Comparison of ENCODE assay signal across 30 cellular contexts in genomic region chr6:105633814-105634213, GRCh38.
"Had no signal": no experiment of that assay in that cellular context is flagged by ENCODE, and none has a peak within 500 bp of the region (broad histone marks: within the 10 kb centered on the region; RNA-seq: fewer than 3 reads in every experiment).

No MANE protein-coding gene starts in this region.

- H3K4me1 ChIP-seq: left lung, lower lobe of right lung, pancreas, prostate gland, stomach, testis, thyroid gland, transverse colon, upper lobe of left lung, vagina had no signal

- H3K27ac ChIP-seq: left lung, lower lobe of right lung, pancreas, prostate gland, skin epidermis, stomach, testis, thyroid gland, transverse colon, upper lobe of left lung, vagina had no signal

- H3K4me3 Mint-ChIP-seq: naive thymus-derived CD8-positive, alpha-beta T cell; nephron; neural crest cell had no signal

- DNase-seq: hypothalamus; immature natural killer cell; kidney; left colon; left lung; lower lobe of right lung; mammary epithelial cell; mesenchymal stem cell; naive thymus-derived CD8-positive, alpha-beta T cell; nucleus accumbens; pancreas; posterior cingulate gyrus; retina; right cardiac atrium; stimulated activated CD4-positive, alpha-beta T cell treated with anti-CD3 and anti-CD28 coated beads, Interleukin-12 subunit alpha, Interleukin-12 subunit beta, amount 100 ng/mL, for 4 hours; stimulated activated CD4-positive, alpha-beta T cell treated with anti-CD3 and anti-CD28 coated beads, Interleukin-15, amount 100 ng/mL, for 24 hours; stimulated activated CD4-positive, alpha-beta T cell treated with anti-CD3 and anti-CD28 coated beads, Interleukin-2, amount 100 ng/mL, for 24 hours; stimulated activated CD4-positive, alpha-beta T cell treated with anti-CD3 and anti-CD28 coated beads, Interleukin-4, amount 100 ng/mL, for 1 hour; stimulated activated naive CD4-positive, alpha-beta T cell; stomach; testis; thyroid gland; transverse colon; upper lobe of left lung had no signal

- H3K4me3 ChIP-seq: left lung, lower lobe of right lung, pancreas, prostate gland, skin epidermis, stomach, testis, thyroid gland, transverse colon, upper lobe of left lung, vagina had no signal

- ATAC-seq: left colon; left lung; lower lobe of right lung; naive thymus-derived CD8-positive, alpha-beta T cell; pancreas; right cardiac atrium; sciatic nerve had no signal

- H3K9me3 ChIP-seq: left lung, lower lobe of right lung, pancreas, prostate gland, testis, thyroid gland, transverse colon, upper lobe of left lung, vagina had no signal

- H3K27me3 ChIP-seq: left lung, stomach, testis, thyroid gland, transverse colon, upper lobe of left lung, vagina had no signal

- H3K36me3 ChIP-seq: left lung, lower lobe of right lung, pancreas, prostate gland, stomach, thyroid gland, transverse colon, upper lobe of left lung, vagina had no signal

- H3K4me1 Mint-ChIP-seq: naive thymus-derived CD8-positive, alpha-beta T cell; nephron; neural crest cell had no signal

- H3K27ac Mint-ChIP-seq: naive thymus-derived CD8-positive, alpha-beta T cell; nephron had no signal
